Comparison of ENCODE assay signal across 1 cellular context in the genomic region with DNA sequence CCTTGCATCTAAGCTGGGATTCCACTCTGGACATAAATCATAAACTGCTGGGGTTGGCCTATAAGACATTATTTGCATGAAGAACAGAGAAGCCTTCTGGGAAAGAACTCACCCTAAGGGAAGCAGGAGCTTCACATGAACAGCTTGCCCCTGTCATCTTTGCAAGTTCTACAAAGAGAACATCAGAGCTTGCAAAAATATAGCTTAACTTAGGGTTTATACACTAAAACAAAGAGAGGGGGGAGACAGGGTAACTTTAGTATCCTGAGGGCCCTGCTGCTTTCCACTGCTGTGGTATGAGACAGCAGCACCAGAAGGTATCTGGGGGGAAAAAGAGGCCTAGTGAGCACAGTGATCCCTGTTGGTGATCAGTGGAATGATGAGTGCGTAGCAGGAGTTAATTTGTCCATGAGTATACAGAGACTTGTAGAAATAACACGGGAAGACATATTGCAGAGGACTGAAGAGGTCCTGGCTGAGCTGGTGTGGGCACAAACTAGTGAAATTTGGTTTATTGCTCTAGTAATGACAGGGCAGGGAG.
TF ChIP-seq lines count a peak whose summit lies in the region.

No MANE protein-coding gene starts in this region.

TF ChIP-seq in H1, 55 proteins besides CTCF, POLR2A, EP300 and RAD21 (continued from another document):
- TF ChIP-seq, protein P1, sequence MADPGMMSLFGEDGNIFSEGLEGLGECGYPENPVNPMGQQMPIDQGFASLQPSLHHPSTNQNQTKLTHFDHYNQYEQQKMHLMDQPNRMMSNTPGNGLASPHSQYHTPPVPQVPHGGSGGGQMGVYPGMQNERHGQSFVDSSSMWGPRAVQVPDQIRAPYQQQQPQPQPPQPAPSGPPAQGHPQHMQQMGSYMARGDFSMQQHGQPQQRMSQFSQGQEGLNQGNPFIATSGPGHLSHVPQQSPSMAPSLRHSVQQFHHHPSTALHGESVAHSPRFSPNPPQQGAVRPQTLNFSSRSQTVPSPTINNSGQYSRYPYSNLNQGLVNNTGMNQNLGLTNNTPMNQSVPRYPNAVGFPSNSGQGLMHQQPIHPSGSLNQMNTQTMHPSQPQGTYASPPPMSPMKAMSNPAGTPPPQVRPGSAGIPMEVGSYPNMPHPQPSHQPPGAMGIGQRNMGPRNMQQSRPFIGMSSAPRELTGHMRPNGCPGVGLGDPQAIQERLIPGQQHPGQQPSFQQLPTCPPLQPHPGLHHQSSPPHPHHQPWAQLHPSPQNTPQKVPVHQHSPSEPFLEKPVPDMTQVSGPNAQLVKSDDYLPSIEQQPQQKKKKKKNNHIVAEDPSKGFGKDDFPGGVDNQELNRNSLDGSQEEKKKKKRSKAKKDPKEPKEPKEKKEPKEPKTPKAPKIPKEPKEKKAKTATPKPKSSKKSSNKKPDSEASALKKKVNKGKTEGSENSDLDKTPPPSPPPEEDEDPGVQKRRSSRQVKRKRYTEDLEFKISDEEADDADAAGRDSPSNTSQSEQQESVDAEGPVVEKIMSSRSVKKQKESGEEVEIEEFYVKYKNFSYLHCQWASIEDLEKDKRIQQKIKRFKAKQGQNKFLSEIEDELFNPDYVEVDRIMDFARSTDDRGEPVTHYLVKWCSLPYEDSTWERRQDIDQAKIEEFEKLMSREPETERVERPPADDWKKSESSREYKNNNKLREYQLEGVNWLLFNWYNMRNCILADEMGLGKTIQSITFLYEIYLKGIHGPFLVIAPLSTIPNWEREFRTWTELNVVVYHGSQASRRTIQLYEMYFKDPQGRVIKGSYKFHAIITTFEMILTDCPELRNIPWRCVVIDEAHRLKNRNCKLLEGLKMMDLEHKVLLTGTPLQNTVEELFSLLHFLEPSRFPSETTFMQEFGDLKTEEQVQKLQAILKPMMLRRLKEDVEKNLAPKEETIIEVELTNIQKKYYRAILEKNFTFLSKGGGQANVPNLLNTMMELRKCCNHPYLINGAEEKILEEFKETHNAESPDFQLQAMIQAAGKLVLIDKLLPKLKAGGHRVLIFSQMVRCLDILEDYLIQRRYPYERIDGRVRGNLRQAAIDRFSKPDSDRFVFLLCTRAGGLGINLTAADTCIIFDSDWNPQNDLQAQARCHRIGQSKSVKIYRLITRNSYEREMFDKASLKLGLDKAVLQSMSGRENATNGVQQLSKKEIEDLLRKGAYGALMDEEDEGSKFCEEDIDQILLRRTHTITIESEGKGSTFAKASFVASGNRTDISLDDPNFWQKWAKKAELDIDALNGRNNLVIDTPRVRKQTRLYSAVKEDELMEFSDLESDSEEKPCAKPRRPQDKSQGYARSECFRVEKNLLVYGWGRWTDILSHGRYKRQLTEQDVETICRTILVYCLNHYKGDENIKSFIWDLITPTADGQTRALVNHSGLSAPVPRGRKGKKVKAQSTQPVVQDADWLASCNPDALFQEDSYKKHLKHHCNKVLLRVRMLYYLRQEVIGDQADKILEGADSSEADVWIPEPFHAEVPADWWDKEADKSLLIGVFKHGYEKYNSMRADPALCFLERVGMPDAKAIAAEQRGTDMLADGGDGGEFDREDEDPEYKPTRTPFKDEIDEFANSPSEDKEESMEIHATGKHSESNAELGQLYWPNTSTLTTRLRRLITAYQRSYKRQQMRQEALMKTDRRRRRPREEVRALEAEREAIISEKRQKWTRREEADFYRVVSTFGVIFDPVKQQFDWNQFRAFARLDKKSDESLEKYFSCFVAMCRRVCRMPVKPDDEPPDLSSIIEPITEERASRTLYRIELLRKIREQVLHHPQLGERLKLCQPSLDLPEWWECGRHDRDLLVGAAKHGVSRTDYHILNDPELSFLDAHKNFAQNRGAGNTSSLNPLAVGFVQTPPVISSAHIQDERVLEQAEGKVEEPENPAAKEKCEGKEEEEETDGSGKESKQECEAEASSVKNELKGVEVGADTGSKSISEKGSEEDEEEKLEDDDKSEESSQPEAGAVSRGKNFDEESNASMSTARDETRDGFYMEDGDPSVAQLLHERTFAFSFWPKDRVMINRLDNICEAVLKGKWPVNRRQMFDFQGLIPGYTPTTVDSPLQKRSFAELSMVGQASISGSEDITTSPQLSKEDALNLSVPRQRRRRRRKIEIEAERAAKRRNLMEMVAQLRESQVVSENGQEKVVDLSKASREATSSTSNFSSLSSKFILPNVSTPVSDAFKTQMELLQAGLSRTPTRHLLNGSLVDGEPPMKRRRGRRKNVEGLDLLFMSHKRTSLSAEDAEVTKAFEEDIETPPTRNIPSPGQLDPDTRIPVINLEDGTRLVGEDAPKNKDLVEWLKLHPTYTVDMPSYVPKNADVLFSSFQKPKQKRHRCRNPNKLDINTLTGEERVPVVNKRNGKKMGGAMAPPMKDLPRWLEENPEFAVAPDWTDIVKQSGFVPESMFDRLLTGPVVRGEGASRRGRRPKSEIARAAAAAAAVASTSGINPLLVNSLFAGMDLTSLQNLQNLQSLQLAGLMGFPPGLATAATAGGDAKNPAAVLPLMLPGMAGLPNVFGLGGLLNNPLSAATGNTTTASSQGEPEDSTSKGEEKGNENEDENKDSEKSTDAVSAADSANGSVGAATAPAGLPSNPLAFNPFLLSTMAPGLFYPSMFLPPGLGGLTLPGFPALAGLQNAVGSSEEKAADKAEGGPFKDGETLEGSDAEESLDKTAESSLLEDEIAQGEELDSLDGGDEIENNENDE (IDR thresholded peaks at IDR 0.05; ENCODE audit: insufficient replicate concordance, low read length), result no peak
- no peak for TF ChIP-seq NRF1 (IDR thresholded peaks at IDR 0.05; ENCODE audit: low read depth, low read length)
